Comparison of ENCODE assay signal across 9 cellular contexts in the genomic region with DNA sequence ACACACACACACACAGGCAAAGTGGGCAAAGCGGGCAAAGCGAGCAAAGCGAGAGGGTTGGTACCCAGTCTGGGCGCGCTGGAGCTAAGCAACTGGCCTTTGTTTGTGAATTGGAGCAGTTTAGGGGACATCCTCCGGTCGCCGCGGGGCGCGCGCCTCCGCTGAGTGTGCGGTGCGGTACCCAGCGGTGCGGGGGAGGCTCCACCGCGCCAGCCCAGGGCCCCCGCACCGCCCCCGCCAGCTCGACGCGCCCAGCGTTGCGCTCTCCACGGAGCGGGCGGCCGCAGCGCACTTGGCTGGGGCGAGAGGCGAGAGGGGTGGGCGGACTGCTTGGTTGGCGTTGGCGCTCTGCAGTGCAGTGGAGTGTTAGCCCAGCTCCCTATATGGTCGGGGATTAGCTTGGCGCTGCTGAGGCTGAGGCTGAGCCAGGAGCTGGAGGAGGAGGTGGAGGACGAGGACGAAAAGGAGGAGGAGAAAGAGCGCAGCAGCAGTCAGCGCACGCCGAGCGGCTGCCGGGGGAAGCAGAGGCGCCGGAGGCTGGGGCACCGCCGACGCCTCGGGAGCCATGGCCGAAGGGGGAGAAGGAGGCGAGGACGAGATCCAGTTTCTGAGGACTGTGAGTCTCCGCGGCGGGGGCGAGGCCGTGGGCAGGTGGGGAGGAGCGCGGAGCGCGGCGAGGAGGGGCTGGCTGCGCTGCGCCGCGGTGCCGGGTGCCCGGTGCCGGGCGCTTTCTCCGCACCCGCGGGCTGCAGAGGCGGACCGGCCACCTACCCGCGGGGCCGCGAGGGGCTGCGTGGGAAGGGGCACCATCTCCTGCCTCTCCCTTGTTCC. TPM values are rescaled to one million over a fixed set of nuclear protein-coding genes. Genes with fewer than 3 reads are reported as not detected.
DNase-seq lines count a peak whose midpoint lies in the region; ATAC-seq, FAIRE-seq and TF ChIP-seq lines count a peak whose summit lies in the region.
"Had no signal": no experiment of that assay in that cellular context is flagged by ENCODE, and none has a peak within 500 bp of the region (broad histone marks: within the 10 kb centered on the region; RNA-seq: fewer than 3 reads in every experiment).

RYR3 (plus strand) TSS at position 487 of the 831 bp plus-strand sequence; CDS start at position 566, 79 bp downstream.

- POLR2A ChIA-PET in PC-9 (lab: Charles Lee; ENCODE audit: unreplicated experiment): no interaction called here

- H3K27ac Mint-ChIP-seq in stimulated activated naive CD8-positive, alpha-beta T cell treated with anti-CD3 and anti-CD28 coated beads, Interleukin-15, Interleukin-2, amounts not matched to agents 100 ng/mL and 50 ng/mL, for 24 hours: no peak within 1 kb of the TSS

- intact Hi-C loops in PC-9 (cut with micrococcal nuclease; ENCODE audit: unreplicated experiment): no loop called here

- H3K9me2 ChIP-seq in PC-9 (ENCODE audit: insufficient read depth): no peaks in the 10 kb centered on the region

- H3K9me3 Mint-ChIP-seq in stimulated activated naive CD8-positive, alpha-beta T cell treated with anti-CD3 and anti-CD28 coated beads, Interleukin-15, Interleukin-2, amounts not matched to agents 100 ng/mL and 50 ng/mL, for 24 hours: no peaks in the 10 kb centered on the region

- peaks cover 4% of the 10 kb centered on the region for H3K4me1 Mint-ChIP-seq in stimulated activated naive CD8-positive, alpha-beta T cell treated with anti-CD3 and anti-CD28 coated beads, Interleukin-15, Interleukin-2, amounts not matched to agents 100 ng/mL and 50 ng/mL, for 24 hours (ENCODE audit: low read depth)

- H3K36me3 ChIP-seq in MG63 (no peaks in the 10 kb centered on the region), keratinocyte (ENCODE audit: control insufficient read depth in 2 of 2, extremely low read depth in 1 of 2, insufficient read depth in 2 of 2, low read length in 2 of 2) (no peaks in the 10 kb centered on the region), PC-9 (ENCODE audit: low read depth) (no peaks in the 10 kb centered on the region)

- dilution Hi-C loops in keratinocyte (cut with MboI; ENCODE audit: extremely low pct_ligation_motif_present, low sequenced_read_pairs): no loop called here

- ATAC-seq in HG02642 (IDR thresholded peaks at IDR 0.05; ENCODE audit: poor library complexity, unreplicated experiment): no peak

- H3K79me2 ChIP-seq in keratinocyte (ENCODE audit: control insufficient read depth, insufficient read depth, low read length) (no peaks in the 10 kb centered on the region), PC-9 (ENCODE audit: low read depth) (no peaks in the 10 kb centered on the region)

- H3K27me3 ChIP-seq in MG63 (peaks cover 43% of the 10 kb centered on the region), keratinocyte (ENCODE audit: control insufficient read depth, extremely low read depth, insufficient read depth, low read length) (peaks cover 27% of the 10 kb centered on the region), PC-9 (ENCODE audit: insufficient read depth, low read depth) (no peaks in the 10 kb centered on the region)

- no peaks in the 10 kb centered on the region for H3K9me1 ChIP-seq in keratinocyte (ENCODE audit: control insufficient read depth, extremely low read depth, insufficient read depth, low read length)

- H3K4me1 ChIP-seq in keratinocyte (ENCODE audit: control insufficient read depth, extremely low read depth, insufficient read depth, low read length): peaks cover 10% of the 10 kb centered on the region
- peaks cover 13% of the 10 kb centered on the region; the same call in 1 of the 2 replicates for H3K4me1 ChIP-seq in PC-9 (replicated peaks; ENCODE audit: insufficient read depth)

- in situ Hi-C loops in astrocyte of the cerebellum (cut with HindIII; ENCODE audit: low sequenced_read_pairs): no loop called here

- CTCF ChIA-PET in PC-9 (lab: Charles Lee): no interaction called here

- peak within 1 kb of the TSS; percentile 82 for H3K4me2 ChIP-seq in keratinocyte (ENCODE audit: control insufficient read depth, extremely low read depth, insufficient read depth, low read depth, low read length)
- H3K4me2 ChIP-seq in PC-9: no peak within 1 kb of the TSS

- H3K27me3 Mint-ChIP-seq in stimulated activated naive CD8-positive, alpha-beta T cell treated with anti-CD3 and anti-CD28 coated beads, Interleukin-15, Interleukin-2, amounts not matched to agents 100 ng/mL and 50 ng/mL, for 24 hours: peaks cover 45% of the 10 kb centered on the region

- DNase-seq in MG63 (peak; percentile 40), astrocyte of the cerebellum (ENCODE audit: low read depth) (no peak), keratinocyte (ENCODE audit: low read depth, low spot score) (no peak), activated gamma-delta T cell treated with Interleukin-2 at 50 U/mL for 16 hours (no peak), PC-9 (no peak)
- no peak for DNase-seq in stimulated activated CD4-positive, alpha-beta T cell treated with anti-CD3 and anti-CD28 coated beads, Interleukin-12 subunit alpha, Interleukin-12 subunit beta, amount 100 ng/mL, for 4 hours
- DNase-seq: stimulated activated CD4-positive, alpha-beta T cell treated with anti-CD3 and anti-CD28 coated beads, Interleukin-2, amount 100 ng/mL, for 48 hours had no signal

- H3K27ac ChIP-seq in keratinocyte (ENCODE audit: control insufficient read depth, insufficient read depth, low read length): no peak within 1 kb of the TSS
- H3K27ac ChIP-seq in PC-9: no peak within 1 kb of the TSS

- TF ChIP-seq CTCF in astrocyte of the cerebellum (IDR thresholded peaks at IDR 0.05; ENCODE audit: low read depth, low read length, missing control alignments) (no peak), keratinocyte (optimal IDR thresholded peaks at IDR 0.05 in 1 of 3, IDR thresholded peaks at IDR 0.05 in 1 of 3, conservative IDR thresholded peaks at IDR 0.05 in 1 of 3; ENCODE audit: extremely low read depth in 1 of 3, insufficient read depth in 2 of 3, low read length in 3 of 3) (no peak), PC-9 (conservative IDR thresholded peaks at IDR 0.05) (no peak)

- no TSS peak for BruUV-seq in PC-9 (replicated peaks; lab: Mats Ljungman, UMichigan)

- H3K36me3 Mint-ChIP-seq in stimulated activated naive CD8-positive, alpha-beta T cell treated with anti-CD3 and anti-CD28 coated beads, Interleukin-15, Interleukin-2, amounts not matched to agents 100 ng/mL and 50 ng/mL, for 24 hours (ENCODE audit: low read depth): no peaks in the 10 kb centered on the region

- H3K9ac ChIP-seq in keratinocyte (ENCODE audit: control insufficient read depth, extremely low read depth, insufficient read depth, low read length): no peak within 1 kb of the TSS

- H3K4me3 ChIP-seq in MG63: 0 out of 2 replicates have a peak within 1 kb of the TSS, but pooled peaks have one; percentile 18
- H3K4me3 ChIP-seq in astrocyte of the cerebellum (ENCODE audit: low read depth, low read length): peak within 1 kb of the TSS; percentile 26
- H3K4me3 ChIP-seq in keratinocyte (ENCODE audit: control insufficient read depth in 2 of 3, extremely low read depth in 1 of 3, insufficient read depth in 2 of 3, low read depth in 1 of 3, low read length in 3 of 3): peak within 1 kb of the TSS; percentile 26 to 57 (median 54)
- H3K4me3 ChIP-seq in PC-9: no peak within 1 kb of the TSS

- peak within 1 kb of the TSS; percentile 39 for H3K4me3 Mint-ChIP-seq in stimulated activated naive CD8-positive, alpha-beta T cell treated with anti-CD3 and anti-CD28 coated beads, Interleukin-15, Interleukin-2, amounts not matched to agents 100 ng/mL and 50 ng/mL, for 24 hours

- H4K20me1 ChIP-seq in keratinocyte (ENCODE audit: control insufficient read depth, extremely low read depth, insufficient read depth, low read length) (no peaks in the 10 kb centered on the region), PC-9 (ENCODE audit: insufficient read depth) (no peaks in the 10 kb centered on the region)

- no peak for FAIRE-seq in keratinocyte (lab: Jason Lieb, UNC)

- H3K9me3 ChIP-seq in MG63 (no peaks in the 10 kb centered on the region), keratinocyte (ENCODE audit: control insufficient read depth, low read depth, low read length) (no peaks in the 10 kb centered on the region), PC-9 (ENCODE audit: insufficient read depth, low read depth) (no peaks in the 10 kb centered on the region)

- H3F3A ChIP-seq in PC-9 (ENCODE audit: insufficient read depth, low read depth): 0 out of 2 replicates have a peak, but pooled peaks cover 6% of the 10 kb centered on the region

- peak within 1 kb of the TSS; percentile 76 for H2AFZ ChIP-seq in keratinocyte (ENCODE audit: control insufficient read depth, low read length)
- H2AFZ ChIP-seq in PC-9: no peak within 1 kb of the TSS

RNA-seq across cellular contexts. Expression of gene RYR3, which starts in this region (rescaled TPM):
- not detected in 2 replicates for total RNA-seq in MG63 (2014; rRNA removed; shearing (Covaris generic); ENCODE audit: low replicate concordance)
- 0.01 to 0.09 TPM (median 0.04 TPM) in 3 replicates for polyA plus RNA-seq in keratinocyte
- polyA plus RNA-seq in keratinocyte (2011; ENCODE audit: low read depth): not detected
- polyA plus RNA-seq in keratinocyte (2011; cell fraction: cytosol; rRNA removed): under 0.01 and 0.01 TPM in 2 replicates
- polyA plus RNA-seq in keratinocyte (2011; cell fraction: nucleus; rRNA removed): 0.09 and 0.25 TPM in 2 replicates
- polyA plus RNA-seq in keratinocyte (2012; ENCODE audit: low replicate concordance): 0.31 and 0.32 TPM in 2 replicates
- 0.06 to 0.10 TPM (median 0.07 TPM) in 3 replicates for polyA minus RNA-seq in keratinocyte
- polyA minus RNA-seq in keratinocyte (2011; cell fraction: cytosol; rRNA and poly(A)+ RNA removed): not detected
- polyA minus RNA-seq in keratinocyte (2011; cell fraction: nucleus; rRNA and poly(A)+ RNA removed): 0.16 and 0.21 TPM in 2 replicates
- total RNA-seq in PC-9 (2021): 0.15 and 0.25 TPM in 2 replicates

Comparison
In these comparisons a context has a peak if more than half of its experiments do, and no peak if none do; other contexts are left out.
1. Peak in DNase-seq and H3K4me3 ChIP-seq in MG63; RNA of the gene not detected or under 1 TPM.